In the genomic region with DNA sequence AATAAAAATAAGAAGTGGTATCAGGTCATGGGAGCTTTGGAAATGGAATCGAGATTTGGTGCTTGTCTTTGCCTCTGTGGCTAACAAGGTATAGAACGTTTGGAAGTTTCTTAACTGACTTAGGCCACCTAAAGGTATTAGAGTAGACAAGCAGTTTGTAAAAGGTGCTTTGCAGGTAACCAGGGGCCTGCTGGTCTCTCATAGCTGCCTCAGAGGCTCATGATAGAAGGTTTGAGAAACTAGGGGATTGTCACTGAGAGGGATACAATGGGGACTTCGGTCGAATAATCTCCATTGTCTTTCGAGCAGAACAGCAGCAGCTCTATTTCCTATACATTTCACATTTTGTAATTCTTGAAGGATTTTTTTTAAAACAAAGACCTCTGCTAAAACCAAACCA, we compare ENCODE assay signal across 1 cellular context.
TF ChIP-seq lines count a peak whose summit lies in the region.

No MANE protein-coding gene starts in this region.

TF ChIP-seq in WTC11, 78 proteins besides CTCF, POLR2A, EP300 and RAD21 (continued from another document):
- TF ChIP-seq HMGXB4 (CRISPR knock-in tag; IDR thresholded peaks at IDR 0.05): no peak
